ENCODE assay signal across 18 cellular contexts in genomic region chr10:71247306-71247705, GRCh38. TPM values are rescaled to one million over a fixed set of nuclear protein-coding genes. Genes with fewer than 3 reads are reported as not detected.
A peak's percentile ranks its signal among the peaks of the same experiment; 100 is the strongest.
DNase-seq lines count a peak whose midpoint lies in the region; ATAC-seq, FAIRE-seq and TF ChIP-seq lines count a peak whose summit lies in the region.
"Had no signal": no experiment of that assay in that cellular context is flagged by ENCODE, and none has a peak within 500 bp of the region (broad histone marks: within the 10 kb centered on the region; RNA-seq: fewer than 3 reads in every experiment).

No MANE protein-coding gene starts in this region.

- 80 to 85% methylated on average over 4 of the region's 4 CpGs for WGBS in heart right ventricle, 2 donors

- ATAC-seq in heart right ventricle (no peak), Right ventricle myocardium inferior (no peak), left lobe of liver (peak; percentile 84)
- ATAC-seq in activated T-cell treated with anti-CD3 and anti-CD28 coated beads, Interleukin-2, amount 50 U/mL, for 72 hours (replicated peaks in 1 of 2), result no peak

- H3K27ac Mint-ChIP-seq in chondrocyte (ENCODE audit: unreplicated experiment) (no peak overlapping the region), type B pancreatic cell (peak overlapping the region; percentile 96)
- H3K27ac Mint-ChIP-seq in activated T-cell treated with anti-CD3 and anti-CD28 coated beads, Interleukin-2, amount 50 U/mL, for 72 hours, result no peak overlapping the region
- H3K27ac Mint-ChIP-seq: IgD-negative memory B cell had no signal

- H3K27me3 Mint-ChIP-seq in chondrocyte (ENCODE audit: low read depth) (no peaks in the 10 kb centered on the region), type B pancreatic cell (no peaks in the 10 kb centered on the region)
- H3K27me3 Mint-ChIP-seq in activated T-cell treated with anti-CD3 and anti-CD28 coated beads, Interleukin-2, amount 50 U/mL, for 72 hours (ENCODE audit: low read depth), result peaks cover 12% of the 10 kb centered on the region

- H3K4me1 Mint-ChIP-seq in chondrocyte (ENCODE audit: low read depth), result peaks cover 53% of the 10 kb centered on the region
- H3K4me1 Mint-ChIP-seq in type B pancreatic cell (ENCODE audit: unreplicated experiment), result peaks cover 62% of the 10 kb centered on the region
- peaks cover 6% of the 10 kb centered on the region for H3K4me1 Mint-ChIP-seq in activated T-cell treated with anti-CD3 and anti-CD28 coated beads, Interleukin-2, amount 50 U/mL, for 72 hours (ENCODE audit: low read depth)
- H3K4me1 Mint-ChIP-seq: IgD-negative memory B cell had no signal

- DNase-seq in heart right ventricle (no peak), Right ventricle myocardium inferior (ENCODE audit: missing footprints) (no peak), chondrocyte (ENCODE audit: low spot score) (peak; percentile 81), left lobe of liver (ENCODE audit: low spot score) (peak; percentile 72), type B pancreatic cell (ENCODE audit: extremely low spot score, unreplicated experiment) (no peak), GM12891 (ENCODE audit: insufficient read length, low spot score) (no peak)
- DNase-seq in activated CD4-positive, alpha-beta T cell treated with anti-CD3 and anti-CD28 coated beads, Interleukin-2, amount 50 U/mL, for 4 hours, result no peak
- no peak for DNase-seq in activated T-cell treated with anti-CD3 and anti-CD28 coated beads, Interleukin-2, amount 50 U/mL, for 72 hours
- DNase-seq: adrenal gland; C1 segment of cervical spinal cord; central memory CD4-positive, alpha-beta T cell; effector CD8-positive, alpha-beta T cell; ovary; SIG-M5; T-helper 2 cell had no signal

- peaks cover 58 to 100% (median 82%) of the 10 kb centered on the region in 9 donors for H3K4me1 ChIP-seq in heart right ventricle

- no peaks in the 10 kb centered on the region for H3K27me3 ChIP-seq in heart right ventricle
- H3K27me3 ChIP-seq: adrenal gland, ovary, sigmoid colon had no signal

- no peak overlapping the region for H3K4me3 ChIP-seq in heart right ventricle
- H3K4me3 ChIP-seq: adrenal gland, ovary, sigmoid colon had no signal

- H3K27ac ChIP-seq in heart right ventricle, result peak overlapping the region in 7 of 10 donors; percentile 6 to 80 (median 55)
- H3K27ac ChIP-seq: ovary, VCaP had no signal

- no peak for TF ChIP-seq CTCF in heart right ventricle (IDR thresholded peaks at IDR 0.05)
- TF ChIP-seq CTCF in chondrocyte (IDR thresholded peaks at IDR 0.05), result no peak
- TF ChIP-seq CTCF in type B pancreatic cell (conservative IDR thresholded peaks at IDR 0.05), result no peak

- intact Hi-C loops in heart right ventricle (cut with DNase I), result no loop called here
- intact Hi-C loops in Right ventricle myocardium inferior (cut with DNase I), result no loop called here

- no peak for TF ChIP-seq POLR2A in GM12891 (IDR thresholded peaks at IDR 0.05; ENCODE audit: low read depth, low read length)

- H3K36me3 ChIP-seq in heart right ventricle, result no peaks in the 10 kb centered on the region
- H3K36me3 ChIP-seq: adrenal gland, ovary, sigmoid colon had no signal

- H3K9me3 ChIP-seq in heart right ventricle, result no peaks in the 10 kb centered on the region
- H3K9me3 ChIP-seq: adrenal gland, ovary, sigmoid colon had no signal

- H3K4me3 Mint-ChIP-seq in chondrocyte (ENCODE audit: unreplicated experiment) (no peak overlapping the region), type B pancreatic cell (no peak overlapping the region)
- H3K4me3 Mint-ChIP-seq in activated T-cell treated with anti-CD3 and anti-CD28 coated beads, Interleukin-2, amount 50 U/mL, for 72 hours, result no peak overlapping the region
- H3K4me3 Mint-ChIP-seq: IgD-negative memory B cell had no signal

- H3K36me3 Mint-ChIP-seq in chondrocyte (ENCODE audit: low read depth) (no peaks in the 10 kb centered on the region), type B pancreatic cell (no peaks in the 10 kb centered on the region)
- no peaks in the 10 kb centered on the region for H3K36me3 Mint-ChIP-seq in activated T-cell treated with anti-CD3 and anti-CD28 coated beads, Interleukin-2, amount 50 U/mL, for 72 hours (ENCODE audit: insufficient read depth in 2 of 2)
- H3K36me3 Mint-ChIP-seq: IgD-negative memory B cell had no signal

- FAIRE-seq in GM12891 (lab: Jason Lieb, UNC), result no peak

- H3K9me3 Mint-ChIP-seq in chondrocyte (ENCODE audit: low read depth) (no peaks in the 10 kb centered on the region), type B pancreatic cell (no peaks in the 10 kb centered on the region)
- H3K9me3 Mint-ChIP-seq in activated T-cell treated with anti-CD3 and anti-CD28 coated beads, Interleukin-2, amount 50 U/mL, for 72 hours, result no peaks in the 10 kb centered on the region
- H3K9me3 Mint-ChIP-seq: IgD-negative memory B cell had no signal

TF ChIP-seq in GM12891, 5 proteins besides CTCF, POLR2A, EP300 and RAD21:
- no peak for TF ChIP-seq POU2F2 (IDR thresholded peaks at IDR 0.05; ENCODE audit: low read depth, low read length)

RNA-seq across cellular contexts. Expression of gene UNC5B, which starts 34.9 kb away (rescaled TPM):
- total RNA-seq in heart right ventricle, result 10 to 100 TPM in 9 of 10 donors, 1 to 10 TPM in 1; 9.0 to 20.6 (median 12.5) TPM
- polyA plus RNA-seq in heart right ventricle, result 1 to 10 TPM; 3.3 to 5.9 TPM
- total RNA-seq in Right ventricle myocardium inferior, result 13.1 TPM
- total RNA-seq in chondrocyte, result 36.4 to 61.1 TPM (median 57.9 TPM) in 3 replicates
- 1.8 TPM for total RNA-seq in left lobe of liver
- 16.3 and 22.4 TPM in 2 replicates for total RNA-seq in type B pancreatic cell (ENCODE audit: low replicate concordance)
- not detected for polyA plus RNA-seq in GM12891 (2012; ENCODE audit: low read depth, missing spikeins)
- total RNA-seq in activated T-cell treated with anti-CD3 and anti-CD28 coated beads, Interleukin-2, amount 50 U/mL, for 72 hours, result under 1 TPM; 0.05 to 0.12 TPM
- polyA plus RNA-seq: IgD-negative memory B cell had no signal

Comparison
In these comparisons a context has a peak if more than half of its experiments do, and no peak if none do; other contexts are left out.
1. DNase-seq: peak in chondrocyte (single experiment) and left lobe of liver (single experiment); none in heart right ventricle (0 of 2), Right ventricle myocardium inferior (single experiment), type B pancreatic cell (single experiment), GM12891 (single experiment), activated CD4-positive, alpha-beta T cell treated with anti-CD3 and anti-CD28 coated beads, Interleukin-2, amount 50 U/mL, for 4 hours (0 of 2) and activated T-cell treated with anti-CD3 and anti-CD28 coated beads, Interleukin-2, amount 50 U/mL, for 72 hours (0 of 2).